1 cellular context compared by ENCODE assay signal in genomic region chr10:101438881-101439391, GRCh38.
TF ChIP-seq lines count a peak whose summit lies in the region.

No MANE protein-coding gene starts in this region.

TF ChIP-seq in HEK293, 187 proteins besides CTCF, POLR2A, EP300 and RAD21 (continued from another document and continues in another):
- no peak for TF ChIP-seq ZNF518A (tag by site-specific recombination; conservative IDR thresholded peaks at IDR 0.05; ENCODE audit: low read depth)
- TF ChIP-seq ZNF561 (tag by site-specific recombination; IDR thresholded peaks at IDR 0.05; ENCODE audit: borderline replicate concordance), result 0 out of 2 replicates have a peak, but pooled peaks have one; percentile 34
- no peak for TF ChIP-seq ZNF132 (tag by site-specific recombination; IDR thresholded peaks at IDR 0.05; ENCODE audit: borderline replicate concordance)
- TF ChIP-seq GLIS2 (tag by site-specific recombination; IDR thresholded peaks at IDR 0.05), result no peak
- no peak for TF ChIP-seq ZFHX2 (tag by site-specific recombination; conservative IDR thresholded peaks at IDR 0.05)
- no peak for TF ChIP-seq ZNF324 (tag by site-specific recombination; IDR thresholded peaks at IDR 0.05)
- TF ChIP-seq WT1 (tag by site-specific recombination; IDR thresholded peaks at IDR 0.05), result no peak
- peak; percentile 58; the same call in 1 of the 2 replicates for TF ChIP-seq ZNF629 (tag by site-specific recombination; IDR thresholded peaks at IDR 0.05)
- TF ChIP-seq HOXD13 (CRISPR knock-in tag; IDR thresholded peaks at IDR 0.05; ENCODE audit: borderline replicate concordance), result no peak
- TF ChIP-seq BCL11B (tag by site-specific recombination; IDR thresholded peaks at IDR 0.05; ENCODE audit: low read depth), result no peak
- peak; percentile 54; the same call in 1 of the 2 replicates for TF ChIP-seq ZNF423 (tag by site-specific recombination; IDR thresholded peaks at IDR 0.05)
- TF ChIP-seq ZNF112 (tag by site-specific recombination; IDR thresholded peaks at IDR 0.05), result no peak
- no peak for TF ChIP-seq ZNF585B (tag by site-specific recombination; IDR thresholded peaks at IDR 0.05)
- TF ChIP-seq ZNF169 (tag by site-specific recombination; IDR thresholded peaks at IDR 0.05), result no peak
- peak; percentile 97 for TF ChIP-seq ZNF664 (tag by site-specific recombination; IDR thresholded peaks at IDR 0.05)
- TF ChIP-seq INSM2 (tag by site-specific recombination; IDR thresholded peaks at IDR 0.05), result no peak; the same call in 1 of the 2 replicates
- 0 out of 2 replicates have a peak, but pooled peaks have one; percentile 11 for TF ChIP-seq ZXDB (tag by site-specific recombination; IDR thresholded peaks at IDR 0.05)
- peak; percentile 74 for TF ChIP-seq ZNF843 (tag by site-specific recombination; IDR thresholded peaks at IDR 0.05)
- TF ChIP-seq, protein P1, sequence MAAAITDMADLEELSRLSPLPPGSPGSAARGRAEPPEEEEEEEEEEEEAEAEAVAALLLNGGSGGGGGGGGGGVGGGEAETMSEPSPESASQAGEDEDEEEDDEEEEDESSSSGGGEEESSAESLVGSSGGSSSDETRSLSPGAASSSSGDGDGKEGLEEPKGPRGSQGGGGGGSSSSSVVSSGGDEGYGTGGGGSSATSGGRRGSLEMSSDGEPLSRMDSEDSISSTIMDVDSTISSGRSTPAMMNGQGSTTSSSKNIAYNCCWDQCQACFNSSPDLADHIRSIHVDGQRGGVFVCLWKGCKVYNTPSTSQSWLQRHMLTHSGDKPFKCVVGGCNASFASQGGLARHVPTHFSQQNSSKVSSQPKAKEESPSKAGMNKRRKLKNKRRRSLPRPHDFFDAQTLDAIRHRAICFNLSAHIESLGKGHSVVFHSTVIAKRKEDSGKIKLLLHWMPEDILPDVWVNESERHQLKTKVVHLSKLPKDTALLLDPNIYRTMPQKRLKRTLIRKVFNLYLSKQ (tag by site-specific recombination; IDR thresholded peaks at IDR 0.05; ENCODE audit: borderline replicate concordance), result no peak
- TF ChIP-seq OSR2 (tag by site-specific recombination; IDR thresholded peaks at IDR 0.05), result peak; percentile 58; the same call in 1 of the 2 replicates
- no peak for TF ChIP-seq BCL11A (tag by site-specific recombination; IDR thresholded peaks at IDR 0.05; ENCODE audit: low read depth)
- TF ChIP-seq ZNF596 (tag by site-specific recombination; IDR thresholded peaks at IDR 0.05), result 0 out of 2 replicates have a peak, but pooled peaks have one; percentile 39
- no peak for TF ChIP-seq ZNF311 (tag by site-specific recombination; IDR thresholded peaks at IDR 0.05; ENCODE audit: borderline replicate concordance)
- no peak for TF ChIP-seq PBX3 (CRISPR knock-in tag; IDR thresholded peaks at IDR 0.05)
- TF ChIP-seq ZBTB48 (tag by site-specific recombination; IDR thresholded peaks at IDR 0.05), result 0 out of 2 replicates have a peak, but pooled peaks have one; percentile 21
- TF ChIP-seq ATF2 (tag by site-specific recombination; IDR thresholded peaks at IDR 0.05; ENCODE audit: low read depth), result no peak
- TF ChIP-seq, protein P2, sequence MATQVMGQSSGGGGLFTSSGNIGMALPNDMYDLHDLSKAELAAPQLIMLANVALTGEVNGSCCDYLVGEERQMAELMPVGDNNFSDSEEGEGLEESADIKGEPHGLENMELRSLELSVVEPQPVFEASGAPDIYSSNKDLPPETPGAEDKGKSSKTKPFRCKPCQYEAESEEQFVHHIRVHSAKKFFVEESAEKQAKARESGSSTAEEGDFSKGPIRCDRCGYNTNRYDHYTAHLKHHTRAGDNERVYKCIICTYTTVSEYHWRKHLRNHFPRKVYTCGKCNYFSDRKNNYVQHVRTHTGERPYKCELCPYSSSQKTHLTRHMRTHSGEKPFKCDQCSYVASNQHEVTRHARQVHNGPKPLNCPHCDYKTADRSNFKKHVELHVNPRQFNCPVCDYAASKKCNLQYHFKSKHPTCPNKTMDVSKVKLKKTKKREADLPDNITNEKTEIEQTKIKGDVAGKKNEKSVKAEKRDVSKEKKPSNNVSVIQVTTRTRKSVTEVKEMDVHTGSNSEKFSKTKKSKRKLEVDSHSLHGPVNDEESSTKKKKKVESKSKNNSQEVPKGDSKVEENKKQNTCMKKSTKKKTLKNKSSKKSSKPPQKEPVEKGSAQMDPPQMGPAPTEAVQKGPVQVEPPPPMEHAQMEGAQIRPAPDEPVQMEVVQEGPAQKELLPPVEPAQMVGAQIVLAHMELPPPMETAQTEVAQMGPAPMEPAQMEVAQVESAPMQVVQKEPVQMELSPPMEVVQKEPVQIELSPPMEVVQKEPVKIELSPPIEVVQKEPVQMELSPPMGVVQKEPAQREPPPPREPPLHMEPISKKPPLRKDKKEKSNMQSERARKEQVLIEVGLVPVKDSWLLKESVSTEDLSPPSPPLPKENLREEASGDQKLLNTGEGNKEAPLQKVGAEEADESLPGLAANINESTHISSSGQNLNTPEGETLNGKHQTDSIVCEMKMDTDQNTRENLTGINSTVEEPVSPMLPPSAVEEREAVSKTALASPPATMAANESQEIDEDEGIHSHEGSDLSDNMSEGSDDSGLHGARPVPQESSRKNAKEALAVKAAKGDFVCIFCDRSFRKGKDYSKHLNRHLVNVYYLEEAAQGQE (tag by site-specific recombination; IDR thresholded peaks at IDR 0.05), result no peak
- peak; percentile 40; the same call in 1 of the 2 replicates for TF ChIP-seq ZNF366 (tag by site-specific recombination; conservative IDR thresholded peaks at IDR 0.05)
- peak; percentile 57 for TF ChIP-seq ZNF335 (tag by site-specific recombination; conservative IDR thresholded peaks at IDR 0.05)
- peak; percentile 5; the same call in 1 of the 2 replicates for TF ChIP-seq GLI2 (tag by site-specific recombination; IDR thresholded peaks at IDR 0.05; ENCODE audit: borderline replicate concordance, low read depth)
- TF ChIP-seq MEIS1 (CRISPR knock-in tag; IDR thresholded peaks at IDR 0.05; ENCODE audit: borderline replicate concordance), result peak; percentile 94
- TF ChIP-seq GLIS1 (tag by site-specific recombination; IDR thresholded peaks at IDR 0.05), result peak; percentile 89
- no peak for TF ChIP-seq ZNF623 (tag by site-specific recombination; IDR thresholded peaks at IDR 0.05)
- no peak for TF ChIP-seq ZNF76 (tag by site-specific recombination; IDR thresholded peaks at IDR 0.05; ENCODE audit: borderline replicate concordance, low read depth)
- no peak for TF ChIP-seq ZNF148 (tag by site-specific recombination; IDR thresholded peaks at IDR 0.05; ENCODE audit: borderline replicate concordance)
- no peak for TF ChIP-seq ZNF488 (tag by site-specific recombination; IDR thresholded peaks at IDR 0.05)
- no peak for TF ChIP-seq ZNF211 (tag by site-specific recombination; IDR thresholded peaks at IDR 0.05; ENCODE audit: low read depth)
- TF ChIP-seq ZNF18 (tag by site-specific recombination; IDR thresholded peaks at IDR 0.05), result no peak; the same call in 1 of the 2 replicates
